In the genomic region with DNA sequence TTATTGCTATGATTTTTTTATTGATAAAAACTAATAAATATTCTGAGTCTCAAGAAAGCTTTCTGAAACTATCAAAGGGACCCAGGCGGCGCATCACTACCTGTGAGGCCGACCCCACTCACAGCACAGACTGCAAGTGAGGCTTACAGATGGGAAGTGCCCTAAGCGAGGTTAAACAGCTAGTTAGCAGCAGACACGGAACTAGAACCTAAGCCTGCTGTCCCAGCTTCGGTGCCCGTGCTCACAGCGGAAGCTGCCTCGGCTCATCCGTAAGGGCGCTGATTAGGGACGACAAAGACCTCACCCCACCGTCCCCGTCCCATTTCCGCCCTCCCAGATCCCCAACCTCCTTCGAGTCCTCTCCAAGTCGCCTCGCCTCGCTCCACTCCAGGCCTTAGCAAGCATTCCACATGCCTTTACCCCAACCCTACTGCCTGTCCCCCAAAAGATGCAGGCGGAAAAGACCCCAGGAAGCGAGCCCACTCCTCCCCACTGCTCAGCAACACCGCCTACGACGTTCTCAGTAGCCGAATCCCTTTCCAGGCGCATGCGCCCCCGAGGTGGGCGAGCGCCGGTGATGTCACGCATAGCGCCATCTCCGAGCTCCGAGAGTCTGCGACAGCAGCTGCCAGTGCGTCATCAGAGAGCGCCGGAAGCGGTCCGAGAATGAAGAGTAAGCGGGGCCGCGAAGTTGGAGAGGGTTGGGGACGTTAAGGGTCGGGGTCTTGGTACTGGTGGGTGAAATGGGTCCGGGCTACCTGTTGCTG, we compare ENCODE assay signal across 8 cellular contexts. TPM values are rescaled to one million over a fixed set of nuclear protein-coding genes. Genes with fewer than 3 reads are reported as not detected.
A peak's percentile ranks its signal among the peaks of the same experiment; 100 is the strongest.
DNase-seq lines count a peak whose midpoint lies in the region; ATAC-seq and TF ChIP-seq lines count a peak whose summit lies in the region.

A gene with protein sequence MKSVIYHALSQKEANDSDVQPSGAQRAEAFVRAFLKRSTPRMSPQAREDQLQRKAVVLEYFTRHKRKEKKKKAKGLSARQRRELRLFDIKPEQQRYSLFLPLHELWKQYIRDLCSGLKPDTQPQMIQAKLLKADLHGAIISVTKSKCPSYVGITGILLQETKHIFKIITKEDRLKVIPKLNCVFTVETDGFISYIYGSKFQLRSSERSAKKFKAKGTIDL (plus strand): TSS at position 631 of the 767 bp plus-strand sequence. CDS start 36 bp downstream, at position 667.

- H3K4me1 ChIP-seq in mucosa of descending colon (ENCODE audit: low read depth), result peaks cover 11% of the 10 kb centered on the region

- no peaks in the 10 kb centered on the region for H3K9me3 ChIP-seq in mucosa of descending colon

- H3K4me3 ChIP-seq in epithelial cell of esophagus (ENCODE audit: low read length), result peak within 1 kb of the TSS; percentile 99
- H3K4me3 ChIP-seq in mucosa of descending colon, result peak within 1 kb of the TSS; percentile 70

- H3K36me3 ChIP-seq in mucosa of descending colon (ENCODE audit: low read depth), result no peaks in the 10 kb centered on the region

- intact Hi-C loops in mucosa of descending colon (cut with DNase I, micrococcal nuclease), result loop anchor here in 1 of 2 donors (5.0 kb wide), 1 partner anchor 111 kb away; a partner anchor contains a TSS

- no peak for TF ChIP-seq CTCF in epithelial cell of esophagus (IDR thresholded peaks at IDR 0.05; ENCODE audit: insufficient read depth, low read depth, low read length, missing control alignments)
- no peak for TF ChIP-seq CTCF in mucosa of descending colon (IDR thresholded peaks at IDR 0.05)

- DNase-seq in D341Med (ENCODE audit: low spot score), result peak; percentile 99
- peak; percentile 99 for DNase-seq in HuH-7 (ENCODE audit: low spot score)
- peak; percentile 99 for DNase-seq in OCI-M1 (lab: John Stamatoyannopoulos, UW)
- peak; percentile 97 for DNase-seq in activated T-cell treated with anti-CD3 and anti-CD28 coated beads for 24 hours (ENCODE audit: low read depth)
- DNase-seq in epithelial cell of esophagus (ENCODE audit: low read depth), result peak; percentile 95
- DNase-seq in mucosa of descending colon, result peak; percentile 98 to 99 (median 99)
- peak; percentile 98 for DNase-seq in stimulated activated CD8-positive, alpha-beta memory T cell treated with anti-CD3 and anti-CD28 coated beads, Interleukin-4, amount 100 ng/mL, for 24 hours (ENCODE audit: low read depth)

- ATAC-seq in GM21515 (IDR thresholded peaks at IDR 0.05; ENCODE audit: unreplicated experiment) (peak; percentile 73), mucosa of descending colon (peak; percentile 97)

RNA-seq across cellular contexts. Expression of the gene that starts here (rescaled TPM):
- 10 to 100 TPM; 53.1 to 67.1 (median 65.6) TPM for total RNA-seq in mucosa of descending colon

Comparison
In these comparisons a context has a peak if more than half of its experiments do, and no peak if none do; other contexts are left out.
1. Peak in every context shown above with its lines: DNase-seq, ATAC-seq and H3K4me3 ChIP-seq.